In the genomic region with DNA sequence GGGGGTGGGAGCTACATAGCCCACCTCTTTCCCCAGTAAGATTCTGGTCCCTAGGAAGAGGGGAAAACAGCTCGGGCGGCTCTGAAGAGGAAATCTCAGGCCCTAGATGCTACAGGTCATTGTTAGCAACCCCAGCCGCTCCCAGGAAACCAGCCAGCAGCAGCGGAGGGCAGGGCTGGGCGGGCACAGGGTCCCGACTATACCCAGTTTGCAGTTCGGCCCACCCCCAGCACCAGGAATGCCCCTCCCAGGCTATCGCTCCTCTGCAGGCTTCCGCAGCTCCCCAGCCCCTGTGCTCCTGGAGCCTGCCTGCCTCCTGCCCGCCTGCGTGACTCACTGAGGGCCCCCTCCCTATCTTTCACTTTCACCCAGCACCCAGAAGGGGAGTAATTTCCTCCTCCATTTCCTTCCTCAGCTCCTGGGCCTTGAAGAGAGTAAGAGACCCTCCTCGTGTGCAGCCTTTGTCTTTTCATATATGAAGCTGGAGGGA, we compare ENCODE assay signal across 8 cellular contexts. TPM values are rescaled to one million over a fixed set of nuclear protein-coding genes. Genes with fewer than 3 reads are reported as not detected.
DNase-seq lines count a peak whose midpoint lies in the region; ATAC-seq and TF ChIP-seq lines count a peak whose summit lies in the region.

No MANE protein-coding gene starts in this region.

- H3K36me3 ChIP-seq in ectodermal cell (ENCODE audit: control insufficient read depth, insufficient read depth, low read length) = no peaks in the 10 kb centered on the region

- ATAC-seq in GM21367 (IDR thresholded peaks at IDR 0.05; ENCODE audit: unreplicated experiment) = no peak
- no peak for ATAC-seq in GM18519 (IDR thresholded peaks at IDR 0.05; ENCODE audit: low FRiP score, unreplicated experiment)

- H3K27me3 ChIP-seq in ectodermal cell (ENCODE audit: control insufficient read depth, insufficient read depth, low read length, poor library complexity, severe bottlenecking) = no peaks in the 10 kb centered on the region

- no peak for TF ChIP-seq CTCF in LNCaP clone FGC (IDR thresholded peaks at IDR 0.05; ENCODE audit: control insufficient read depth, extremely low read depth, insufficient read depth)

- no peaks in the 10 kb centered on the region for H3K9me3 ChIP-seq in ectodermal cell (ENCODE audit: control insufficient read depth, low read length)

- H3K4me3 Mint-ChIP-seq in activated CD4-positive, alpha-beta T cell treated with anti-CD3 and anti-CD28 coated beads, Interleukin-2, amount 10 ng/mL, durations not matched to agents 24 days and 14 days = peak overlapping the region; percentile 91

- H3K4me3 ChIP-seq in LNCaP clone FGC (ENCODE audit: low read depth, low read length) (peak overlapping the region; percentile 24), ectodermal cell (ENCODE audit: insufficient read depth, low read depth, low read length) (no peak overlapping the region)

- peaks cover 24% of the 10 kb centered on the region for H3K36me3 Mint-ChIP-seq in activated CD4-positive, alpha-beta T cell treated with anti-CD3 and anti-CD28 coated beads, Interleukin-2, amount 10 ng/mL, durations not matched to agents 24 days and 14 days (ENCODE audit: low read depth)

- WGBS in ectodermal cell, 2 experiments = 8 to 10% methylated on average over 12 of the region's 12 CpGs

- peak; percentile 73 for DNase-seq in GM03348 (ENCODE audit: low spot score)
- DNase-seq in LNCaP clone FGC (ENCODE audit: low read depth) = no peak
- DNase-seq in activated CD4-positive, alpha-beta T cell treated with anti-CD3 and anti-CD28 coated beads, Interleukin-2, amount 10 ng/mL, durations not matched to agents 24 days and 14 days = peak; percentile 92
- DNase-seq in medulla oblongata (ENCODE audit: extremely low spot score) = peak; percentile 68
- peak; percentile 66 for DNase-seq in stimulated activated CD8-positive, alpha-beta memory T cell treated with anti-CD3 and anti-CD28 coated beads, Interleukin-4, amount 100 ng/mL, for 24 hours (ENCODE audit: low read depth)

- H3K27ac ChIP-seq in ectodermal cell (ENCODE audit: insufficient read depth, low read depth, low read length, poor library complexity, severe bottlenecking) = peak overlapping the region; percentile 69

- no peaks in the 10 kb centered on the region for H3K27me3 Mint-ChIP-seq in activated CD4-positive, alpha-beta T cell treated with anti-CD3 and anti-CD28 coated beads, Interleukin-2, amount 10 ng/mL, durations not matched to agents 24 days and 14 days

- intact Hi-C loops in activated CD4-positive, alpha-beta T cell treated with anti-CD3 and anti-CD28 coated beads, Interleukin-2, amount 10 ng/mL, durations not matched to agents 24 days and 14 days (cut with micrococcal nuclease) = loop anchor here (5.0 kb wide), 4 partner anchors 46 to 211 kb away; partner anchors contain the start of genes COQ6, FAM161B and ZNF410

- peaks cover 58% of the 10 kb centered on the region for H3K4me1 ChIP-seq in ectodermal cell (ENCODE audit: control insufficient read depth, insufficient read depth, low read length)

- H3K27ac Mint-ChIP-seq in activated CD4-positive, alpha-beta T cell treated with anti-CD3 and anti-CD28 coated beads, Interleukin-2, amount 10 ng/mL, durations not matched to agents 24 days and 14 days = peak overlapping the region; percentile 85

- peaks cover 67% of the 10 kb centered on the region for H3K4me1 Mint-ChIP-seq in activated CD4-positive, alpha-beta T cell treated with anti-CD3 and anti-CD28 coated beads, Interleukin-2, amount 10 ng/mL, durations not matched to agents 24 days and 14 days

- H3K9me3 Mint-ChIP-seq in activated CD4-positive, alpha-beta T cell treated with anti-CD3 and anti-CD28 coated beads, Interleukin-2, amount 10 ng/mL, durations not matched to agents 24 days and 14 days = no peaks in the 10 kb centered on the region

RNA-seq across cellular contexts. Expression of gene PNMA1, which starts 27.2 kb away (rescaled TPM):
- total RNA-seq in activated CD4-positive, alpha-beta T cell treated with anti-CD3 and anti-CD28 coated beads, Interleukin-2, amount 10 ng/mL, durations not matched to agents 24 days and 14 days = 29.7 and 30.4 TPM in 2 replicates
- 74.3 TPM for polyA plus RNA-seq in ectodermal cell (2013, experiment 1 of 4)
- 72.1 TPM for polyA plus RNA-seq in ectodermal cell (2013, experiment 2 of 4)
- polyA plus RNA-seq in ectodermal cell (2013, experiment 3 of 4) = 62.6 TPM
- 74.7 TPM for polyA plus RNA-seq in ectodermal cell (2013, experiment 4 of 4)
